In the genomic region with DNA sequence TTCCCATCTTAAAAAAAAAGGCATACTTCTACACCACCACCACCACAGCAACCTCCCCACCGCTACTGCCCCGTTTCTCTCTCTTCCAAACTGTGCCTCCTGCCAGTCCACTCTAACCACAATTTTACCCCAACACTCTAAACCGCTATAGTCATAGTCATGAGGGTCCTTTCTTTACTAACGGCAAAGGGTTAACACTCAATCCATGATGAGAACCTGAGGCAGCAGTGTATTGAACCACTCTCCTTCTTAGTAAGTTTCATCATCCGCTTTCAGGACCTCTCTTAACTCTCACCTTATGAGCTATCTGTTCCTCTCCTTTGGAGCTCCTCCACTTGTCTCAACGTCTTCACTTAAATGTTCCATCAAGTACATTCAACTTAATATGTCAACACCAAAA, we compare ENCODE assay signal across 15 cellular contexts. TPM values are rescaled to one million over a fixed set of nuclear protein-coding genes. Genes with fewer than 3 reads are reported as not detected.
DNase-seq lines count a peak whose midpoint lies in the region; ATAC-seq, FAIRE-seq and TF ChIP-seq lines count a peak whose summit lies in the region.
"Had no signal": no experiment of that assay in that cellular context is flagged by ENCODE, and none has a peak within 500 bp of the region (broad histone marks: within the 10 kb centered on the region; RNA-seq: fewer than 3 reads in every experiment).

No MANE protein-coding gene starts in this region.

- FAIRE-seq in bronchial epithelial cell (lab: Jason Lieb, UNC), result peak; percentile 77
- FAIRE-seq: A549, RCC 7860 had no signal

- H3K4me3 ChIP-seq in bronchial epithelial cell (ENCODE audit: low read depth, low read length), result no peak overlapping the region
- H3K4me3 ChIP-seq: A549 had no signal

- DNase-seq in bronchial epithelial cell (ENCODE audit: low read depth), result no peak
- no peak for DNase-seq in NCI-H345 (lab: John Stamatoyannopoulos, UW)
- no peak for DNase-seq in NCI-H2029 treated with DMSO at 0.1 percent for 48 hours (lab: John Stamatoyannopoulos, UW)
- DNase-seq in putamen (ENCODE audit: low spot score), result no peak
- DNase-seq: COR-L47, NCI-H187 treated with DMSO at 0.1 percent for 48 hours, NCI-H2171 treated with DMSO at 0.1 percent for 48 hours, NCI-H510A, SHP77 had no signal

- peaks cover 9% of the 10 kb centered on the region for H3K36me3 ChIP-seq in bronchial epithelial cell (ENCODE audit: control insufficient read depth, insufficient read depth, low read length)

- TF ChIP-seq CTCF in bronchial epithelial cell (IDR thresholded peaks at IDR 0.05; ENCODE audit: insufficient read depth, low read length, severe bottlenecking), result no peak

- peak; percentile 38 for ATAC-seq in GM18499 (IDR thresholded peaks at IDR 0.05; ENCODE audit: insufficient read depth, unreplicated experiment)
- peak; percentile 54 for ATAC-seq in GM21367 (IDR thresholded peaks at IDR 0.05; ENCODE audit: unreplicated experiment)
- ATAC-seq in HG02885 (IDR thresholded peaks at IDR 0.05; ENCODE audit: poor library complexity, unreplicated experiment), result peak; percentile 71
- ATAC-seq: SK-N-SH treated with all-trans-retinoic acid at 6 μM for 48 hours had no signal

- no peaks in the 10 kb centered on the region for H3K27me3 ChIP-seq in bronchial epithelial cell (ENCODE audit: control insufficient read depth, insufficient read depth, low read length)

RNA-seq across cellular contexts. Expression of a gene that starts 34.0 kb away (rescaled TPM):
- 3.7 and 6.0 TPM in 2 replicates for total RNA-seq in bronchial epithelial cell

RNA-seq across cellular contexts. Expression of a gene that starts 50.8 kb away (rescaled TPM):
- total RNA-seq in bronchial epithelial cell, result 96.4 and 124 TPM in 2 replicates
